In genomic region chr9:127133739-127134167, GRCh38 we compare ENCODE assay signal across 9 cellular contexts. TPM values are rescaled to one million over a fixed set of nuclear protein-coding genes. Genes with fewer than 3 reads are reported as not detected.
DNase-seq lines count a peak whose midpoint lies in the region; ATAC-seq, FAIRE-seq and TF ChIP-seq lines count a peak whose summit lies in the region.
"Had no signal": no experiment of that assay in that cellular context is flagged by ENCODE, and none has a peak within 500 bp of the region (broad histone marks: within the 10 kb centered on the region; RNA-seq: fewer than 3 reads in every experiment).

No MANE protein-coding gene starts in this region.

- in situ Hi-C loops in HepG2 (cut with HindIII; ENCODE audit: extremely low pct_ligation_motif_present, low pct_unique_long_range_greater_than_20kb) = no loop called here

- peak overlapping the region; percentile 22 for H3K27ac ChIP-seq in HUES48 (ENCODE audit: low read depth, low read length)
- H3K27ac ChIP-seq in HepG2 (ENCODE audit: extremely low read length, insufficient read depth, low read length) = no peak overlapping the region
- H3K27ac ChIP-seq in stomach smooth muscle (ENCODE audit: low read length) = peak overlapping the region; percentile 93

- TF ChIP-seq EP300 in HepG2 (IDR thresholded peaks at IDR 0.05; ENCODE audit: low read depth in 2 of 2, low read length in 2 of 2) (no peak), HepG2 (CRISPR knock-in tag; IDR thresholded peaks at IDR 0.05; ENCODE audit: borderline replicate concordance) (no peak)

- no peak for TF ChIP-seq POLR2A in HepG2 (IDR thresholded peaks at IDR 0.05; ENCODE audit: insufficient read depth in 1 of 2, low read depth in 2 of 2, low read length in 2 of 2)

- CTCF ChIA-PET in HepG2 (lab: Yijun Ruan, JAX; ENCODE audit: low intra/inter-chr PET ratio, low total read pairs) = no interaction called here

- no peaks in the 10 kb centered on the region for H4K20me1 ChIP-seq in HepG2 (ENCODE audit: insufficient read depth, low read length)

- no peak for FAIRE-seq in HepG2 (lab: Jason Lieb, UNC)
- no peak for FAIRE-seq in HTR-8/SVneo (lab: Jason Lieb, UNC)

- TF ChIP-seq RAD21 in HepG2 (CRISPR knock-in tag; IDR thresholded peaks at IDR 0.05) = no peak

- no peaks in the 10 kb centered on the region for H3K27me3 ChIP-seq in HUES48 (ENCODE audit: control insufficient read depth, insufficient read depth, low read length)
- no peaks in the 10 kb centered on the region; a peak in 1 of 5 replicates for H3K27me3 ChIP-seq in HepG2 (ENCODE audit: control insufficient read depth in 1 of 2, insufficient read depth in 2 of 2, low read length in 2 of 2)
- no peaks in the 10 kb centered on the region for H3K27me3 ChIP-seq in stomach smooth muscle (ENCODE audit: control insufficient read depth in 1 of 2, insufficient read depth in 2 of 2, low read length in 2 of 2)

- H3K9me3 ChIP-seq in HUES48 (ENCODE audit: control insufficient read depth, insufficient read depth, low read length) (no peaks in the 10 kb centered on the region), HepG2 (ENCODE audit: low read length) (no peaks in the 10 kb centered on the region), stomach smooth muscle (ENCODE audit: control insufficient read depth in 2 of 2, low read length in 2 of 2) (no peaks in the 10 kb centered on the region)

- H3K4me3 ChIP-seq in HUES48 (ENCODE audit: low read depth, low read length) (no peak overlapping the region), HepG2 (replicated peaks in 1 of 3; ENCODE audit: insufficient read depth in 1 of 3, low read depth in 2 of 3, low read length in 3 of 3) (peak overlapping the region in 1 of 3 experiments; percentile 20; a peak in 1 of 6 replicates), stomach smooth muscle (ENCODE audit: low read length in 2 of 2) (peak overlapping the region in 1 of 2 donors; percentile 49)

- peak overlapping the region; percentile 60 for H3K4me2 ChIP-seq in HepG2 (ENCODE audit: low read depth, low read length)

- intact Hi-C loops in HepG2 (cut with micrococcal nuclease; ENCODE audit: unreplicated experiment) = loop anchor here (2.0 kb wide), 1 partner anchor 67 kb away; no protein-coding TSS in a partner anchor

- DNase-seq in cerebellar cortex (ENCODE audit: low spot score) (peak; percentile 41), HepG2 (ENCODE audit: low spot score) (no peak), HTR-8/SVneo (ENCODE audit: insufficient read length, low spot score) (no peak)
- DNase-seq in stimulated activated CD4-positive, alpha-beta T cell treated with anti-CD3 and anti-CD28 coated beads, Interleukin-2, amount 100 ng/mL, for 24 hours = no peak
- DNase-seq: activated CD4-positive, alpha-beta T cell treated with anti-CD3 and anti-CD28 coated beads for 48 hours had no signal

- H2AFZ ChIP-seq in HepG2 (ENCODE audit: low read length) = no peak overlapping the region

- TF ChIP-seq CTCF in HepG2 (CRISPR knock-in tag; IDR thresholded peaks at IDR 0.05) = no peak

- H3K36me3 ChIP-seq in HUES48 (ENCODE audit: control insufficient read depth, insufficient read depth, low read length) = no peaks in the 10 kb centered on the region
- no peaks in the 10 kb centered on the region for H3K36me3 ChIP-seq in HepG2 (replicated peaks in 1 of 2; ENCODE audit: control insufficient read depth in 1 of 2, insufficient read depth in 2 of 2, low read length in 2 of 2)
- H3K36me3 ChIP-seq in stomach smooth muscle (ENCODE audit: control insufficient read depth in 2 of 2, insufficient read depth in 2 of 2, low read length in 2 of 2) = no peaks in the 10 kb centered on the region

- no peak overlapping the region for H3K9ac ChIP-seq in HUES48 (ENCODE audit: low read depth, low read length)
- no peak overlapping the region for H3K9ac ChIP-seq in HepG2 (ENCODE audit: insufficient read depth, low read depth, low read length)
- peak overlapping the region; percentile 70 to 74 for H3K9ac ChIP-seq in stomach smooth muscle (ENCODE audit: low read length in 2 of 2)

- BruUV-seq in HepG2 (replicated peaks; lab: Mats Ljungman, UMichigan) = no TSS peak

- POLR2A ChIA-PET in HepG2 (lab: Yijun Ruan, JAX) = interaction anchor here (1.6 kb wide), 1 partner anchor 11 kb away, joined by 7 read pairs; the partner anchor contains the start of gene ANGPTL2

- ATAC-seq in HepG2 = no peak; the same call in 2 of the 3 replicates
- ATAC-seq in GM18520 (IDR thresholded peaks at IDR 0.05; ENCODE audit: unreplicated experiment) = no peak
- ATAC-seq in HG03139 (IDR thresholded peaks at IDR 0.05; ENCODE audit: unreplicated experiment) = no peak

- peaks cover 32% of the 10 kb centered on the region for H3K4me1 ChIP-seq in HUES48 (ENCODE audit: control insufficient read depth, insufficient read depth, low read length)
- peaks cover 57% of the 10 kb centered on the region for H3K4me1 ChIP-seq in HepG2 (ENCODE audit: insufficient read depth, low read length)
- peaks cover 74% of the 10 kb centered on the region for H3K4me1 ChIP-seq in stomach smooth muscle (ENCODE audit: control insufficient read depth, insufficient read depth, low read length)

- 44% methylated on average over 13 of the region's 13 CpGs for WGBS in HepG2 (ENCODE audit: low lambda C conversion rate)

- no peaks in the 10 kb centered on the region for H3K79me2 ChIP-seq in HepG2 (ENCODE audit: insufficient read depth, low read length)

TF ChIP-seq in HepG2, 621 proteins besides CTCF, POLR2A, EP300 and RAD21:
- no peak for TF ChIP-seq ZNF451 (CRISPR knock-in tag; IDR thresholded peaks at IDR 0.05)
- 0 out of 2 replicates have a peak, but pooled peaks have one; percentile 8 for TF ChIP-seq HNRNPL (IDR thresholded peaks at IDR 0.05; ENCODE audit: low read depth, low read length)
- TF ChIP-seq AHR (CRISPR knock-in tag; IDR thresholded peaks at IDR 0.05) = no peak
- no peak for TF ChIP-seq ZNF589 (CRISPR knock-in tag; conservative IDR thresholded peaks at IDR 0.05)
TF ChIP-seq in HepG2: peak in this region for 1.

RNA-seq across cellular contexts. Expression of gene ANGPTL2, which starts 11.3 kb away (rescaled TPM):
- 0.35 and 0.91 TPM in 2 replicates for total RNA-seq in HepG2 (2016; rRNA removed; fragmentation: Illumina TruSeq; extraction: Trizol)
- 0.09 TPM in 1 of 2 replicates, not detected in the other for total RNA-seq in HepG2 (2016; cell fraction: cytosol; rRNA removed; fragmentation: Illumina TruSeq; extraction: Trizol; ENCODE audit: low read depth)
- 0.49 and 1.4 TPM in 2 replicates for total RNA-seq in HepG2 (2016; cell fraction: insoluble cytoplasmic fraction; rRNA removed; fragmentation: Illumina TruSeq; extraction: Trizol)
- 0.55 and 0.59 TPM in 2 replicates for total RNA-seq in HepG2 (2016; cell fraction: membrane; rRNA removed; fragmentation: Illumina TruSeq; extraction: Trizol)
- 1.2 and 2.2 TPM in 2 replicates for total RNA-seq in HepG2 (2016; cell fraction: nucleus; rRNA removed; fragmentation: Illumina TruSeq; extraction: Trizol)
- 21.0 and 40.2 TPM in 2 replicates for polyA plus RNA-seq in HepG2 (2011; rRNA removed)
- 14.1 and 24.9 TPM in 2 replicates for polyA plus RNA-seq in HepG2 (2011; cell fraction: cytosol; rRNA removed)
- polyA plus RNA-seq in HepG2 (2011; cell fraction: nucleus; rRNA removed) = 16.8 and 26.7 TPM in 2 replicates
- polyA plus RNA-seq in HepG2 (2012) = 27.5 and 38.6 TPM in 2 replicates
- polyA plus RNA-seq in HepG2 (2016; cell fraction: cytosol; fragmentation: Illumina TruSeq; extraction: Trizol; ENCODE audit: low read depth) = 0.19 and 0.24 TPM in 2 replicates
- polyA plus RNA-seq in HepG2 (2016; cell fraction: insoluble cytoplasmic fraction; fragmentation: Illumina TruSeq; extraction: Trizol; ENCODE audit: low read depth) = 0.60 and 0.63 TPM in 2 replicates
- polyA plus RNA-seq in HepG2 (2016; cell fraction: membrane; fragmentation: Illumina TruSeq; extraction: Trizol; ENCODE audit: low read depth) = 0.50 and 0.89 TPM in 2 replicates
- 1.8 and 2.3 TPM in 2 replicates for polyA plus RNA-seq in HepG2 (2016; cell fraction: nucleus; fragmentation: Illumina TruSeq; extraction: Trizol; ENCODE audit: insufficient read depth, low read depth)
- polyA minus RNA-seq in HepG2 (2011; rRNA and poly(A)+ RNA removed; ENCODE audit: low replicate concordance) = 0.09 and 16.6 TPM in 2 replicates
- 7.1 and 18.4 TPM in 2 replicates for polyA minus RNA-seq in HepG2 (2011; cell fraction: cytosol; rRNA and poly(A)+ RNA removed)
- 7.3 and 9.9 TPM in 2 replicates for polyA minus RNA-seq in HepG2 (2011; cell fraction: nucleus; rRNA and poly(A)+ RNA removed)

Comparison
In these comparisons a context has a peak if more than half of its experiments do, and no peak if none do; other contexts are left out.
1. H3K9ac ChIP-seq: peak in stomach smooth muscle (2 of 2); none in HUES48 (single experiment) and HepG2 (single experiment).